ENCODE assay signal across 23 cellular contexts in the genomic region with DNA sequence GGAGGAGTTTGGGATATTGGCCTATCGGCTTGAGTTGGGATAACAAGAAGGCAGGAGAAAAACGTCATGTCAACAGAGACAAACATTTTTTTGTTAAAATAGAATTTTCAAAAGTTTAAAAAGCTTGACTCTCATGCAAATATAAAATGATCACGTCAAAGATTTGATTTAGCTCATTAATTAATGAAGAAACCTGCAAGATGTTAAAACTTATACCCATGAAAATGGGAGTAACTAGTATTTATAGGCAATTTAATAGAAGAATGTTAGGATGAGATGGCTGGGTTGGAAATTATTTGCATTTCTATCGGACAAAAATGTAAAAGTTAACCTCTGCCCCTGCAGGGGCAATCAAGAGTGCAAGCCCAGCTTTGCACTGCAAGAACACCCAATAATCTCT.
"Had no signal": no experiment of that assay in that cellular context is flagged by ENCODE, and none has a peak within 500 bp of the region (broad histone marks: within the 10 kb centered on the region; RNA-seq: fewer than 3 reads in every experiment).

No MANE protein-coding gene starts in this region.

- H3K27ac Mint-ChIP-seq: IgD-negative memory B cell had no signal

- H3K36me3 Mint-ChIP-seq: IgD-negative memory B cell had no signal

- ATAC-seq: K562 had no signal

- H3K36me3 ChIP-seq: SJSA1 had no signal

- H3K27me3 ChIP-seq: SJSA1 had no signal

- H3K4me2 ChIP-seq: KMS-11 had no signal

- FAIRE-seq: K562, RCC 7860 had no signal

- DNase-seq: Kasumi-1, NCI-H1092, NCI-H1105 treated with DMSO at 0.1 percent for 48 hours, NCI-H1417 treated with DMSO at 0.1 percent for 48 hours, NCI-H146, NCI-H1694 treated with DMSO at 0.1 percent for 48 hours, NCI-H1930, NCI-H2081, NCI-H2171, NCI-H226, NCI-H446, NCI-H510A, NCI-H524 treated with DMSO at 0.1 percent for 48 hours, NCI-H774, Right ventricle myocardium superior, RPMI8226, SIG-M5 had no signal

- H3K27ac ChIP-seq: KMS-11, SJSA1, SK-N-MC had no signal

- H3K9me3 ChIP-seq: SJSA1 had no signal

- H3K9ac ChIP-seq: KMS-11 had no signal

- H3K4me3 ChIP-seq: K562, SJSA1, SK-N-MC had no signal
